In the genomic region with DNA sequence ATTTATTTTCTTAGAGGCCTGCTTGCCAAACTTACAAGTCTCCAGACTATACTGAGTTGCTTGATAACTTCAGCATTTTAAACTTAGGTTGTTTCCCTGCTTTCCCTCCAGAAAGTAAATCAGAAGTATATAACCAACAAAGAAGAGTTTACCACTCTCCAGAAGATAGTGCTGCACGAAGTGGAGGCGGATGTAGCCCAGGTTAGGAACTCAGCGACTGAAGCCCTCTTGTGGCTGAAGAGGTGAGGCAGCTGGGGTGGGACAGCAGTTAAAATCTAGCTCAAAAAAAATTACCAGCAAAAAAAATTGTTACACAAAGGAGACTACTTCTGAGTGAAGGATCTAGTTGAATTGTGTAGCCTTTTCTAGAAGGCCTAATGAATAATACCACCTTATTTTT, we compare ENCODE assay signal across 8 cellular contexts. TPM values are rescaled to one million over a fixed set of nuclear protein-coding genes. Genes with fewer than 3 reads are reported as not detected.
DNase-seq lines count a peak whose midpoint lies in the region; ATAC-seq and TF ChIP-seq lines count a peak whose summit lies in the region.
"Not testable (repeated sequence)": the region's sequence is repeated elsewhere in the genome, so short reads cannot be mapped to it uniquely, and the experiment has no call there.

No MANE protein-coding gene starts in this region.

- peak; percentile 9 for DNase-seq in AG08395 (ENCODE audit: low spot score)
- peak; percentile 13 for DNase-seq in NCI-H510A treated with DMSO at 0.1 percent for 48 hours (lab: John Stamatoyannopoulos, UW)
- DNase-seq in activated CD4-positive, alpha-beta T cell treated with anti-CD3 and anti-CD28 coated beads for 24 hours (ENCODE audit: low read depth in 2 of 2) = peak; percentile 4 to 10
- not testable (repeated sequence) for DNase-seq in mammary epithelial cell; sciatic nerve (ENCODE audit: low spot score)
- peak; percentile 48 for DNase-seq in hepatocyte (ENCODE audit: low spot score)

- H3K27me3 ChIP-seq in mammary epithelial cell (ENCODE audit: insufficient read depth, low read length); hepatocyte: not testable (repeated sequence)

- H3K4me1 ChIP-seq in mammary epithelial cell (ENCODE audit: insufficient read depth, low read length); hepatocyte (ENCODE audit: insufficient read depth): not testable (repeated sequence)

- peak overlapping the region; percentile 7 for H2AFZ ChIP-seq in mammary epithelial cell (ENCODE audit: low read depth, low read length)
- not testable (repeated sequence) for H2AFZ ChIP-seq in hepatocyte

- 10% methylated on average over 3 of the region's 3 CpGs for WGBS in mammary epithelial cell (ENCODE audit: low coverage, missing lambda C conversion rate)
- 28% methylated on average over 3 of the region's 3 CpGs for WGBS in hepatocyte (ENCODE audit: low lambda C conversion rate, missing lambda C conversion rate)

- not testable (repeated sequence) for H3K79me2 ChIP-seq in mammary epithelial cell (ENCODE audit: insufficient read depth, low read length); hepatocyte

- H3K9me3 ChIP-seq in mammary epithelial cell (replicated peaks; ENCODE audit: insufficient read depth, low read length); hepatocyte (ENCODE audit: low read depth): not testable (repeated sequence)

- H3K4me3 ChIP-seq in mammary epithelial cell (replicated peaks in 1 of 3; ENCODE audit: insufficient read depth in 1 of 3, low read depth in 2 of 3, low read length in 3 of 3); hepatocyte: not testable (repeated sequence)

- CTCF ChIA-PET in mammary epithelial cell (lab: Charles Lee; ENCODE audit: low non-redundant PET) = interaction anchor here (0.6 to 1.0 kb wide), 6 partner anchors 13 to 1318 kb away, joined by 3 to 15 read pairs (median 4); no protein-coding TSS in a partner anchor

- dilution Hi-C loops in mammary epithelial cell (cut with HindIII; ENCODE audit: low sequenced_read_pairs) = loop anchor here (5.0 kb wide), 1 partner anchor 34 kb away; the partner anchor contains the start of genes FKBP14 and PLEKHA8

- not testable (repeated sequence) for H3K4me2 ChIP-seq in mammary epithelial cell (ENCODE audit: insufficient read depth, low read depth, low read length); hepatocyte

- not testable (repeated sequence) for BruUV-seq in mammary epithelial cell (replicated peaks; lab: Mats Ljungman, UMichigan)

- in situ Hi-C loops in mammary epithelial cell (cut with MboI; ENCODE audit: low sequenced_read_pairs in 2 of 2) = not testable (repeated sequence)

- not testable (repeated sequence) for H3K36me3 ChIP-seq in mammary epithelial cell (ENCODE audit: insufficient read depth, low read length); hepatocyte (replicated peaks; ENCODE audit: insufficient read depth, low read depth)

- ATAC-seq in GM18519 (IDR thresholded peaks at IDR 0.05; ENCODE audit: low FRiP score, unreplicated experiment) = peak; percentile 85
- ATAC-seq in HG03045 (IDR thresholded peaks at IDR 0.05; ENCODE audit: unreplicated experiment) = peak; percentile 57
- peak; percentile 95 for ATAC-seq in sciatic nerve

- H3K9me2 ChIP-seq in hepatocyte (replicated peaks; ENCODE audit: insufficient read depth) = not testable (repeated sequence)

- not testable (repeated sequence) for H3K9ac ChIP-seq in mammary epithelial cell (ENCODE audit: insufficient read depth, low read length)

- H4K20me1 ChIP-seq in mammary epithelial cell (ENCODE audit: insufficient read depth, low read length); hepatocyte (ENCODE audit: insufficient read depth, poor library complexity, severe bottlenecking): not testable (repeated sequence)

- not testable (repeated sequence) for H3K27ac ChIP-seq in mammary epithelial cell (ENCODE audit: insufficient read depth, low read depth, low read length); hepatocyte

- peak in 1 of 2 donors; percentile 55 for TF ChIP-seq CTCF in mammary epithelial cell (conservative IDR thresholded peaks at IDR 0.05 in 1 of 2, IDR thresholded peaks at IDR 0.05 in 1 of 2; ENCODE audit: extremely low read depth in 1 of 2, insufficient read depth in 1 of 2, low read depth in 1 of 2, low read length in 2 of 2)
- TF ChIP-seq CTCF in hepatocyte (IDR thresholded peaks at IDR 0.05; ENCODE audit: poor library complexity) = peak; percentile 59

- intact Hi-C loops in mammary epithelial cell (cut with micrococcal nuclease) (loop anchor here (1.0 to 10.0 kb wide), 4 partner anchors 33 to 427 kb away; partner anchors contain the start of genes PLEKHA8 and SCRN1), sciatic nerve (cut with DNase I) (loop anchor here (10.0 kb wide), 1 partner anchor 307 kb away; no protein-coding TSS in a partner anchor)

RNA-seq across cellular contexts. Expression of gene PLEKHA8, which starts 33.6 kb away (rescaled TPM):
- total RNA-seq in mammary epithelial cell (10 to 100 TPM; 11.7 to 14.8 TPM), hepatocyte (13.8 and 17.9 TPM in 2 replicates), sciatic nerve (16.9 TPM)
- polyA plus RNA-seq in mammary epithelial cell (4.2 TPM), hepatocyte (7.3 and 8.7 TPM in 2 replicates)
- 7.5 TPM for polyA minus RNA-seq in mammary epithelial cell

RNA-seq across cellular contexts. Expression of gene FKBP14, which starts 35.3 kb away (rescaled TPM):
- total RNA-seq in mammary epithelial cell (10 to 100 TPM; 29.7 to 37.4 TPM), hepatocyte (35.4 and 45.4 TPM in 2 replicates), sciatic nerve (15.2 TPM)
- polyA plus RNA-seq in mammary epithelial cell (11.2 TPM), hepatocyte (36.5 and 38.7 TPM in 2 replicates)
- 4.3 TPM for polyA minus RNA-seq in mammary epithelial cell
